In the genomic region with DNA sequence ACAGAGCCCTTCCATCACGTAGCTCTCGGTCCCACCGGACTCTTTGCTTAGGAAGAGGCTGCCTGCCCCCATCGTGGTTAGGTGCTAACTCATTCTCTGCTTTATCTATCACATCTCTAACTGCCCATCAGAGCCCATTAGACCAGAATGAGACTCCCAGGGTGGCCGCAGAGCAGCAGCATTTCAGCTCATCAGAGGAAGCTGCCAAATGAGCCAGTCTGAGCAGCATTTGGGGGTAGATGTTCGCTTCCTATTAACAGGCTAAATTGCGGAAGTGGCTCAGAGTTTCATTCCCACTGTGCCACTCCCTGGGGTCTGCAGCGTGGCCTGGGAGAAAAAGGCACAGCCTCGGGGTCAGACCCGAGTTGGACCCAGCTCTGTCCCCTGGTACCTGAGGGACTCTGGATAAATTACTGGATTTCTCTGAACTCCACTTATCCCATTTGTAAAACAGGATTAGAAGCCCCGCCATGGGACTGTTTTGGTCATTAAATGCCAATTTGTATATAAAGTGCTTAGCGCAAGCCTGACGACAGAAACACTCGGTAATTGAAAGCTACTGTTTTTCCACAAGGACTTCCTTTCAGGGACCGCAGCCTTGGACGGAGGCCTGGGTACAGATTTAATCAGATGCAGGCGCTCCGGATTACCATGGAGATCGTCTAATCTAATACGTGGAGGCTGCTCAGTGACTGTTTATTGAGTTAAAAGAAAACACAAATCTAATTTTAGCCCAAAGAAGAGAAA, we compare ENCODE assay signal across 9 cellular contexts.
A peak's percentile ranks its signal among the peaks of the same experiment; 100 is the strongest.
DNase-seq lines count a peak whose midpoint lies in the region; ATAC-seq and TF ChIP-seq lines count a peak whose summit lies in the region.
"Had no signal": no experiment of that assay in that cellular context is flagged by ENCODE, and none has a peak within 500 bp of the region (broad histone marks: within the 10 kb centered on the region; RNA-seq: fewer than 3 reads in every experiment).

No MANE protein-coding gene starts in this region.

- no peaks in the 10 kb centered on the region for H3K9me3 ChIP-seq in SJCRH30 (replicated peaks)
- no peaks in the 10 kb centered on the region for H3K9me3 ChIP-seq in T-helper 17 cell (ENCODE audit: control insufficient read depth, low read length, poor library complexity, severe bottlenecking)

- H3K4me3 Mint-ChIP-seq in T-helper 17 cell, result no peak overlapping the region

- TF ChIP-seq CTCF in fibroblast of mammary gland (conservative IDR thresholded peaks at IDR 0.05; ENCODE audit: control insufficient read depth, insufficient read depth, low read depth, low read length) (no peak), retinal pigment epithelial cell (conservative IDR thresholded peaks at IDR 0.05; ENCODE audit: low read depth, low read length) (no peak)

- H3K4me1 ChIP-seq in SJCRH30, result peaks cover 10% of the 10 kb centered on the region

- H3K36me3 Mint-ChIP-seq in T-helper 17 cell (ENCODE audit: low read depth), result peaks cover 2% of the 10 kb centered on the region

- peak; percentile 53 to 67 for DNase-seq in SJCRH30
- peak; percentile 88 for DNase-seq in fibroblast of mammary gland (ENCODE audit: low read depth)
- DNase-seq in retinal pigment epithelial cell (ENCODE audit: low read depth), result peak; percentile 88
- no peak for DNase-seq in OCI-M2 (lab: John Stamatoyannopoulos, UW; ENCODE audit: unreplicated experiment)
- DNase-seq in T-helper 17 cell, result no peak
- DNase-seq in activated effector memory CD4-positive, alpha-beta T cell treated with anti-CD3 and anti-CD28 coated beads, Interleukin-2, amount 50 U/mL, for 16 hours, result no peak
- no peak for DNase-seq in NCI-H1436 treated with DMSO at 0.1 percent for 48 hours (lab: John Stamatoyannopoulos, UW)
- DNase-seq: activated CD8-positive, alpha-beta memory T cell treated with anti-CD3 and anti-CD28 coated beads for 24 hours had no signal

- peak; percentile 73 for ATAC-seq in GM18907 (IDR thresholded peaks at IDR 0.05; ENCODE audit: unreplicated experiment)
- no peak for ATAC-seq in T-helper 17 cell

- H3K27ac Mint-ChIP-seq in T-helper 17 cell, result no peak overlapping the region

- H3K27me3 Mint-ChIP-seq in T-helper 17 cell, result no peaks in the 10 kb centered on the region

- H3K4me3 ChIP-seq in SJCRH30 (peak overlapping the region; percentile 3; the same call in 1 of the 2 replicates), fibroblast of mammary gland (ENCODE audit: control insufficient read depth, low read depth, low read length) (peak overlapping the region; percentile 7), retinal pigment epithelial cell (ENCODE audit: low read length) (no peak overlapping the region)

- no peaks in the 10 kb centered on the region for H3K36me3 ChIP-seq in SJCRH30

- H3K27ac ChIP-seq in SJCRH30, result no peak overlapping the region

- H3K27me3 ChIP-seq in SJCRH30, result no peaks in the 10 kb centered on the region

- peaks cover 10% of the 10 kb centered on the region for H3K4me1 Mint-ChIP-seq in T-helper 17 cell

Comparison
In these comparisons a context has a peak if more than half of its experiments do, and no peak if none do; other contexts are left out.
1. DNase-seq: peak in SJCRH30 (2 of 2), fibroblast of mammary gland (single experiment) and retinal pigment epithelial cell (single experiment); none in OCI-M2 (single experiment), T-helper 17 cell (0 of 3), activated effector memory CD4-positive, alpha-beta T cell treated with anti-CD3 and anti-CD28 coated beads, Interleukin-2, amount 50 U/mL, for 16 hours (single experiment) and NCI-H1436 treated with DMSO at 0.1 percent for 48 hours (single experiment).